In genomic region chr19:28836366-28836765, GRCh38 we compare ENCODE assay signal across 19 cellular contexts.
A peak's percentile ranks its signal among the peaks of the same experiment; 100 is the strongest.
DNase-seq lines count a peak whose midpoint lies in the region; ATAC-seq and TF ChIP-seq lines count a peak whose summit lies in the region.
"Had no signal": no experiment of that assay in that cellular context is flagged by ENCODE, and none has a peak within 500 bp of the region (broad histone marks: within the 10 kb centered on the region; RNA-seq: fewer than 3 reads in every experiment).

No MANE protein-coding gene starts in this region.

- H3K4me3 ChIP-seq in upper lobe of right lung: no peak overlapping the region
- H3K4me3 ChIP-seq: GM23338 had no signal

- no peak overlapping the region for H3K4me3 Mint-ChIP-seq in type B pancreatic cell
- H3K4me3 Mint-ChIP-seq: CD4-positive, alpha-beta memory T cell; GM23338 had no signal

- no peak overlapping the region for H3K27ac ChIP-seq in upper lobe of right lung
- H3K27ac ChIP-seq: C4-2B had no signal

- ATAC-seq in HG03159 (IDR thresholded peaks at IDR 0.05; ENCODE audit: unreplicated experiment) (no peak), upper lobe of right lung (no peak)
- ATAC-seq: GM23338 had no signal

- no peaks in the 10 kb centered on the region for H3K4me1 Mint-ChIP-seq in type B pancreatic cell (ENCODE audit: unreplicated experiment)
- H3K4me1 Mint-ChIP-seq: CD4-positive, alpha-beta memory T cell had no signal

- DNase-seq in NCI-H345 (lab: John Stamatoyannopoulos, UW): peak; percentile 31
- DNase-seq in NCI-H345 treated with DMSO at 0.1 percent for 48 hours (lab: John Stamatoyannopoulos, UW; ENCODE audit: unreplicated experiment): no peak
- DNase-seq in NCI-H2227 treated with DMSO at 0.1 percent for 48 hours (lab: John Stamatoyannopoulos, UW): peak; percentile 95
- peak; percentile 41 for DNase-seq in myocyte (ENCODE audit: low read depth)
- DNase-seq in central memory CD4-positive, alpha-beta T cell: no peak
- no peak for DNase-seq in upper lobe of right lung
- DNase-seq in type B pancreatic cell (ENCODE audit: extremely low spot score, unreplicated experiment): no peak
- DNase-seq: 8988T; ACHN; BE2C; CD4-positive, alpha-beta memory T cell; COR-L47; DMS153; DMS79 treated with DMSO at 0.1 percent for 48 hours; EL; H7 had no signal

- no peaks in the 10 kb centered on the region for H3K9me3 Mint-ChIP-seq in type B pancreatic cell
- H3K9me3 Mint-ChIP-seq: GM23338 had no signal

- H3K36me3 Mint-ChIP-seq in type B pancreatic cell: no peaks in the 10 kb centered on the region
- H3K36me3 Mint-ChIP-seq: CD4-positive, alpha-beta memory T cell had no signal

- no peaks in the 10 kb centered on the region for H3K4me1 ChIP-seq in upper lobe of right lung
- H3K4me1 ChIP-seq: BE2C had no signal

- no peaks in the 10 kb centered on the region for H3K36me3 ChIP-seq in upper lobe of right lung
- H3K36me3 ChIP-seq: BE2C had no signal

- no peaks in the 10 kb centered on the region for H3K27me3 ChIP-seq in upper lobe of right lung
- H3K27me3 ChIP-seq: BE2C had no signal

- no peak for TF ChIP-seq CTCF in upper lobe of right lung (IDR thresholded peaks at IDR 0.05)
- TF ChIP-seq CTCF in type B pancreatic cell (conservative IDR thresholded peaks at IDR 0.05): no peak

- intact Hi-C loops in upper lobe of right lung (cut with DNase I): no loop called here

- H3K27ac Mint-ChIP-seq in type B pancreatic cell: no peak overlapping the region
- H3K27ac Mint-ChIP-seq: CD4-positive, alpha-beta memory T cell; GM23338 had no signal

- no peaks in the 10 kb centered on the region for H3K9me3 ChIP-seq in upper lobe of right lung

- H3K27me3 Mint-ChIP-seq in type B pancreatic cell: peaks cover 8% of the 10 kb centered on the region
- H3K27me3 Mint-ChIP-seq: CD4-positive, alpha-beta memory T cell had no signal

Comparison
In these comparisons a context has a peak if more than half of its experiments do, and no peak if none do; other contexts are left out.
1. DNase-seq: peak in NCI-H345 (single experiment), NCI-H2227 treated with DMSO at 0.1 percent for 48 hours (single experiment) and myocyte (single experiment); none in NCI-H345 treated with DMSO at 0.1 percent for 48 hours (single experiment), central memory CD4-positive, alpha-beta T cell (single experiment), upper lobe of right lung (single experiment) and type B pancreatic cell (single experiment).